ENCODE assay signal across 3 cellular contexts in the genomic region with DNA sequence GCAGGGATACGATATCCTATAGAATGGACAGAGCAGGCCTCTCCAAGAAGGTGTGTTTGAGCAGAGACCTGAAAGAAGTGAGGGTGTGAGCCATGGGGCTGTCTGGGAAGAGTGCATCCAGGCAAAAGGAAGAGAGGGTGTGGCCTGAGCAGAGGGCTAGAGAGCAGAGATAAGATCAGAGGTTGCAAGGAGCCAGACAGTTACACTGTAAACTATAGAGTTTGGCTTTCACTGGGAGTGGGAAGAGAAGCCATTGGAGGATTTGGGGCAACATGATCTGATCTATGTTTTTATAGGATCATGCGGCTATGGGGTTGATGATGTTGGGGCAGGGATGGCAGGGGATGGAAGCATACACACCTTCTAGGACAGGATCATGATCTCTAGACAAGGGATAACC.
TF ChIP-seq lines count a peak whose summit lies in the region.

No MANE protein-coding gene starts in this region.

TF ChIP-seq in SK-N-SH, 30 proteins besides CTCF, POLR2A, EP300 and RAD21 (continued from another document):
- TF ChIP-seq, protein P1, sequence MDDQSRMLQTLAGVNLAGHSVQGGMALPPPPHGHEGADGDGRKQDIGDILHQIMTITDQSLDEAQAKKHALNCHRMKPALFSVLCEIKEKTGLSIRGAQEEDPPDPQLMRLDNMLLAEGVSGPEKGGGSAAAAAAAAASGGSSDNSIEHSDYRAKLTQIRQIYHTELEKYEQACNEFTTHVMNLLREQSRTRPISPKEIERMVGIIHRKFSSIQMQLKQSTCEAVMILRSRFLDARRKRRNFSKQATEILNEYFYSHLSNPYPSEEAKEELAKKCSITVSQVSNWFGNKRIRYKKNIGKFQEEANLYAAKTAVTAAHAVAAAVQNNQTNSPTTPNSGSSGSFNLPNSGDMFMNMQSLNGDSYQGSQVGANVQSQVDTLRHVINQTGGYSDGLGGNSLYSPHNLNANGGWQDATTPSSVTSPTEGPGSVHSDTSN (IDR thresholded peaks at IDR 0.05): no peak
- TF ChIP-seq SIN3A (IDR thresholded peaks at IDR 0.05; ENCODE audit: borderline replicate concordance, low read depth, low read length) (no peak), EZH2phosphoT487 (IDR thresholded peaks at IDR 0.05; ENCODE audit: borderline replicate concordance, low read depth) (no peak), TCF12 (IDR thresholded peaks at IDR 0.05) (no peak), RFX5 (IDR thresholded peaks at IDR 0.05; ENCODE audit: low read length) (no peak), TAF1 (IDR thresholded peaks at IDR 0.05; ENCODE audit: borderline replicate concordance, low read depth, low read length) (no peak), NRF1 (IDR thresholded peaks at IDR 0.05; ENCODE audit: low read depth, low read length) (no peak), NFIC (IDR thresholded peaks at IDR 0.05; ENCODE audit: borderline replicate concordance) (no peak), FOSL2 (IDR thresholded peaks at IDR 0.05; ENCODE audit: borderline replicate concordance, low read depth) (no peak)

TF ChIP-seq in SK-N-SH treated with all-trans-retinoic acid at 6 μM for 48 hours, 23 proteins besides CTCF, POLR2A, EP300 and RAD21 (continued from another document):
- TF ChIP-seq, protein P2, sequence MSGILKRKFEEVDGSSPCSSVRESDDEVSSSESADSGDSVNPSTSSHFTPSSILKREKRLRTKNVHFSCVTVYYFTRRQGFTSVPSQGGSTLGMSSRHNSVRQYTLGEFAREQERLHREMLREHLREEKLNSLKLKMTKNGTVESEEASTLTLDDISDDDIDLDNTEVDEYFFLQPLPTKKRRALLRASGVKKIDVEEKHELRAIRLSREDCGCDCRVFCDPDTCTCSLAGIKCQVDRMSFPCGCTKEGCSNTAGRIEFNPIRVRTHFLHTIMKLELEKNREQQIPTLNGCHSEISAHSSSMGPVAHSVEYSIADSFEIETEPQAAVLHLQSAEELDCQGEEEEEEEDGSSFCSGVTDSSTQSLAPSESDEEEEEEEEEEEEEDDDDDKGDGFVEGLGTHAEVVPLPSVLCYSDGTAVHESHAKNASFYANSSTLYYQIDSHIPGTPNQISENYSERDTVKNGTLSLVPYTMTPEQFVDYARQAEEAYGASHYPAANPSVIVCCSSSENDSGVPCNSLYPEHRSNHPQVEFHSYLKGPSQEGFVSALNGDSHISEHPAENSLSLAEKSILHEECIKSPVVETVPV (CRISPR knock-in tag; IDR thresholded peaks at IDR 0.05): no peak
- TF ChIP-seq, protein P3, sequence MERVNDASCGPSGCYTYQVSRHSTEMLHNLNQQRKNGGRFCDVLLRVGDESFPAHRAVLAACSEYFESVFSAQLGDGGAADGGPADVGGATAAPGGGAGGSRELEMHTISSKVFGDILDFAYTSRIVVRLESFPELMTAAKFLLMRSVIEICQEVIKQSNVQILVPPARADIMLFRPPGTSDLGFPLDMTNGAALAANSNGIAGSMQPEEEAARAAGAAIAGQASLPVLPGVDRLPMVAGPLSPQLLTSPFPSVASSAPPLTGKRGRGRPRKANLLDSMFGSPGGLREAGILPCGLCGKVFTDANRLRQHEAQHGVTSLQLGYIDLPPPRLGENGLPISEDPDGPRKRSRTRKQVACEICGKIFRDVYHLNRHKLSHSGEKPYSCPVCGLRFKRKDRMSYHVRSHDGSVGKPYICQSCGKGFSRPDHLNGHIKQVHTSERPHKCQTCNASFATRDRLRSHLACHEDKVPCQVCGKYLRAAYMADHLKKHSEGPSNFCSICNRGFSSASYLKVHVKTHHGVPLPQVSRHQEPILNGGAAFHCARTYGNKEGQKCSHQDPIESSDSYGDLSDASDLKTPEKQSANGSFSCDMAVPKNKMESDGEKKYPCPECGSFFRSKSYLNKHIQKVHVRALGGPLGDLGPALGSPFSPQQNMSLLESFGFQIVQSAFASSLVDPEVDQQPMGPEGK (CRISPR knock-in tag; IDR thresholded peaks at IDR 0.05; ENCODE audit: borderline replicate concordance): no peak
- no peak for TF ChIP-seq ISL1 (CRISPR knock-in tag; IDR thresholded peaks at IDR 0.05)
- TF ChIP-seq, protein P4, sequence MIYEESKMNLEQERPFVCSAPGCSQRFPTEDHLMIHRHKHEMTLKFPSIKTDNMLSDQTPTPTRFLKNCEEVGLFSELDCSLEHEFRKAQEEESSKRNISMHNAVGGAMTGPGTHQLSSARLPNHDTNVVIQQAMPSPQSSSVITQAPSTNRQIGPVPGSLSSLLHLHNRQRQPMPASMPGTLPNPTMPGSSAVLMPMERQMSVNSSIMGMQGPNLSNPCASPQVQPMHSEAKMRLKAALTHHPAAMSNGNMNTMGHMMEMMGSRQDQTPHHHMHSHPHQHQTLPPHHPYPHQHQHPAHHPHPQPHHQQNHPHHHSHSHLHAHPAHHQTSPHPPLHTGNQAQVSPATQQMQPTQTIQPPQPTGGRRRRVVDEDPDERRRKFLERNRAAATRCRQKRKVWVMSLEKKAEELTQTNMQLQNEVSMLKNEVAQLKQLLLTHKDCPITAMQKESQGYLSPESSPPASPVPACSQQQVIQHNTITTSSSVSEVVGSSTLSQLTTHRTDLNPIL (CRISPR knock-in tag; IDR thresholded peaks at IDR 0.05; ENCODE audit: low read depth): no peak
- no peak for TF ChIP-seq ESRRG (CRISPR knock-in tag; IDR thresholded peaks at IDR 0.05)

TF ChIP-seq in WTC11, 78 proteins besides CTCF, POLR2A, EP300 and RAD21 (continued from another document):
- TF ChIP-seq, protein P5, sequence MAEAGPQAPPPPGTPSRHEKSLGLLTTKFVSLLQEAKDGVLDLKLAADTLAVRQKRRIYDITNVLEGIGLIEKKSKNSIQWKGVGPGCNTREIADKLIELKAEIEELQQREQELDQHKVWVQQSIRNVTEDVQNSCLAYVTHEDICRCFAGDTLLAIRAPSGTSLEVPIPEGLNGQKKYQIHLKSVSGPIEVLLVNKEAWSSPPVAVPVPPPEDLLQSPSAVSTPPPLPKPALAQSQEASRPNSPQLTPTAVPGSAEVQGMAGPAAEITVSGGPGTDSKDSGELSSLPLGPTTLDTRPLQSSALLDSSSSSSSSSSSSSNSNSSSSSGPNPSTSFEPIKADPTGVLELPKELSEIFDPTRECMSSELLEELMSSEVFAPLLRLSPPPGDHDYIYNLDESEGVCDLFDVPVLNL (CRISPR knock-in tag; IDR thresholded peaks at IDR 0.05; ENCODE audit: borderline replicate concordance, low read depth): no peak
- TF ChIP-seq HMGA2 (CRISPR knock-in tag; IDR thresholded peaks at IDR 0.05) (no peak), IRF2 (CRISPR knock-in tag; IDR thresholded peaks at IDR 0.05; ENCODE audit: borderline replicate concordance, low read depth) (no peak), GTF2I (CRISPR knock-in tag; conservative IDR thresholded peaks at IDR 0.05) (no peak)
